Comparison of ENCODE assay signal across 18 cellular contexts in the genomic region with DNA sequence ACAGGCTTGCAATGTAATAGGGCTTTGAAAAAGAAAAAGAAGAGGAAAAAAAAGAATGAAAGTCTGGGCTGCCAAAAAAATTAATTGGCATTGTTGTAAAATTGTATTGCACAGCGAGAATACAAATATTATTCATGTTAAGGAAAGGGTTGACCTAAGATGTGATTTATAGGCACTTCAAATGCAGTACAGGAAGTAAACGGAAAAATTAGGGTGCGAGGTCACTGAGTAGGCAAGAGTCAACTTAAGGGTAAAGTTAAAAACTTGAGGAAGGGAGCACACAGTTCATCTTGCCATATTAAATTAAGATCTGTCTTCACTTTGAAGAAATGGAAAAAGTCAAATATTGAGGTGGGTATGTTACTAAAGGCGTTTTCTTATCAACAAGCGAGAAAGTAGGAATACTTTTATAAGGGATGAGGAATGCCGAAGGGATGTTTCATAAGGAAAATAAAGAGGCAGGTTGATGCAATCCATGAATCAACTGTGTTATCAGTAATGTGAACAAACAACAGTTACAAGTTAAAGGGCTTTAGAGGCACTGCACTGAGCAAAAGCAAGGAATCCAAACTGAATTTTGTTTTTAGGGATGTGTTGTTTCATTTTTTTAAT.
A peak's percentile ranks its signal among the peaks of the same experiment; 100 is the strongest.
DNase-seq lines count a peak whose midpoint lies in the region; ATAC-seq, FAIRE-seq and TF ChIP-seq lines count a peak whose summit lies in the region.
"Had no signal": no experiment of that assay in that cellular context is flagged by ENCODE, and none has a peak within 500 bp of the region (broad histone marks: within the 10 kb centered on the region; RNA-seq: fewer than 3 reads in every experiment).

No MANE protein-coding gene starts in this region.

- H3K9me3 Mint-ChIP-seq in nephron: no peaks in the 10 kb centered on the region
- H3K9me3 Mint-ChIP-seq in naive thymus-derived CD8-positive, alpha-beta T cell: no peaks in the 10 kb centered on the region
- H3K9me3 Mint-ChIP-seq: CD4-positive, alpha-beta T cell; IgD-negative memory B cell; naive thymus-derived CD4-positive, alpha-beta T cell had no signal

- no peaks in the 10 kb centered on the region for H3K36me3 Mint-ChIP-seq in nephron (ENCODE audit: low read depth)
- no peaks in the 10 kb centered on the region for H3K36me3 Mint-ChIP-seq in naive thymus-derived CD8-positive, alpha-beta T cell
- H3K36me3 Mint-ChIP-seq: IgD-negative memory B cell; naive thymus-derived CD4-positive, alpha-beta T cell had no signal

- CTCF ChIA-PET in endothelial cell of umbilical vein (lab: Charles Lee): interaction anchor here (0.6 to 1.2 kb wide), 11 partner anchors 9 to 481 kb away, joined by 3 to 31 read pairs (median 6); no protein-coding TSS in a partner anchor

- no peaks in the 10 kb centered on the region for H3K27me3 Mint-ChIP-seq in nephron (ENCODE audit: low read depth)
- peaks cover 4 to 21% (median 9%) of the 10 kb centered on the region in 5 donors for H3K27me3 Mint-ChIP-seq in naive thymus-derived CD8-positive, alpha-beta T cell

- no peak for TF ChIP-seq POLR2A in endothelial cell of umbilical vein (IDR thresholded peaks at IDR 0.05; ENCODE audit: low read depth, low read length)

- H3K4me2 ChIP-seq in Loucy (ENCODE audit: low read depth, low read length, poor library complexity, severe bottlenecking): peak overlapping the region; percentile 21
- no peak overlapping the region for H3K4me2 ChIP-seq in endothelial cell of umbilical vein (ENCODE audit: insufficient read depth, low read length)

- H3K9me2 ChIP-seq in Loucy (replicated peaks; ENCODE audit: low read depth, low read length): no peaks in the 10 kb centered on the region

- no peak overlapping the region for H3K9ac ChIP-seq in Loucy (ENCODE audit: low read depth, low read length, poor library complexity, severe bottlenecking)
- H3K9ac ChIP-seq in endothelial cell of umbilical vein (replicated peaks; ENCODE audit: extremely low read depth, insufficient read depth, low read length): no peak overlapping the region

- H3K27ac ChIP-seq in endothelial cell of umbilical vein (ENCODE audit: insufficient read depth, low read depth, low read length): no peak overlapping the region
- H3K27ac ChIP-seq: gastroesophageal sphincter, psoas muscle, transverse colon had no signal

- H3K36me3 ChIP-seq in Loucy (ENCODE audit: insufficient read depth, low read length): no peaks in the 10 kb centered on the region
- no peaks in the 10 kb centered on the region for H3K36me3 ChIP-seq in endothelial cell of umbilical vein (ENCODE audit: control insufficient read depth in 2 of 2, extremely low read depth in 1 of 2, insufficient read depth in 2 of 2, low read length in 2 of 2)
- H3K36me3 ChIP-seq: gastroesophageal sphincter, transverse colon had no signal

- H3K27me3 ChIP-seq in Loucy (ENCODE audit: insufficient read depth, low read length, poor library complexity, severe bottlenecking): no peaks in the 10 kb centered on the region
- H3K27me3 ChIP-seq in endothelial cell of umbilical vein (ENCODE audit: control insufficient read depth in 2 of 2, insufficient read depth in 2 of 2, low read length in 2 of 2): no peaks in the 10 kb centered on the region

- no peak for ATAC-seq in left ventricle myocardium superior
- ATAC-seq in naive thymus-derived CD8-positive, alpha-beta T cell: no peak

- H3K4me1 Mint-ChIP-seq in nephron: peaks cover 41% of the 10 kb centered on the region
- H3K4me1 Mint-ChIP-seq in naive thymus-derived CD8-positive, alpha-beta T cell: peaks cover 0 to 2% (median 1%) of the 10 kb centered on the region in 4 donors

- H3F3A ChIP-seq in Loucy (ENCODE audit: low read depth): 0 out of 2 replicates have a peak, but pooled peaks cover 3% of the 10 kb centered on the region

- no peaks in the 10 kb centered on the region for H3K79me2 ChIP-seq in Loucy (ENCODE audit: insufficient read depth, low read length)
- no peaks in the 10 kb centered on the region for H3K79me2 ChIP-seq in endothelial cell of umbilical vein (ENCODE audit: control insufficient read depth, insufficient read depth, low read length)

- H4K20me1 ChIP-seq in Loucy (ENCODE audit: insufficient read depth, low read length, poor library complexity, severe bottlenecking): no peaks in the 10 kb centered on the region
- H4K20me1 ChIP-seq in endothelial cell of umbilical vein (replicated peaks; ENCODE audit: control insufficient read depth, extremely low read depth, insufficient read depth, low read length): no peaks in the 10 kb centered on the region

- FAIRE-seq in endothelial cell of umbilical vein (lab: Jason Lieb, UNC): no peak
- FAIRE-seq: colon had no signal

- H2AFZ ChIP-seq in Loucy (ENCODE audit: low read length) (peak overlapping the region; percentile 83), endothelial cell of umbilical vein (ENCODE audit: low read depth, low read length) (no peak overlapping the region)

- no TSS peak for BruUV-seq in endothelial cell of umbilical vein (replicated peaks; lab: Mats Ljungman, UMichigan)

- H3K4me3 ChIP-seq in Loucy (ENCODE audit: low read length, poor library complexity, severe bottlenecking) (no peak overlapping the region), endothelial cell of umbilical vein (replicated peaks in 1 of 3; ENCODE audit: insufficient read depth in 1 of 3, low read depth in 1 of 3, low read length in 3 of 3) (no peak overlapping the region)
- H3K4me3 ChIP-seq: gastroesophageal sphincter, psoas muscle, transverse colon had no signal

- POLR2A ChIA-PET in endothelial cell of umbilical vein (lab: Charles Lee): no interaction called here
- POLR2A ChIA-PET in naive thymus-derived CD8-positive, alpha-beta T cell (lab: Charles Lee): no interaction called here

- dilution Hi-C loops in endothelial cell of umbilical vein (cut with MboI; ENCODE audit: extremely low pct_ligation_motif_present, low sequenced_read_pairs): no loop called here

- in situ Hi-C loops in Caki2 (cut with HindIII; ENCODE audit: low pct_unique_long_range_greater_than_20kb, low sequenced_read_pairs): no loop called here

- intact Hi-C loops in endothelial cell of umbilical vein (cut with micrococcal nuclease) (no loop called here), left ventricle myocardium superior (cut with micrococcal nuclease) (no loop called here), cardiac septum (cut with DNase I) (no loop called here)

- H3K9me1 ChIP-seq in endothelial cell of umbilical vein (replicated peaks; ENCODE audit: control insufficient read depth, extremely low read depth, insufficient read depth, low read length): no peaks in the 10 kb centered on the region

- DNase-seq in Caki2 (ENCODE audit: low read depth): peak; percentile 71
- DNase-seq in endothelial cell of umbilical vein (ENCODE audit: low read depth, low spot score): peak; percentile 9
- no peak for DNase-seq in left ventricle myocardium superior
- DNase-seq in HUDEP-2 (lab: John Stamatoyannopoulos, UW; ENCODE audit: unreplicated experiment in 76 of 76): no peak
- DNase-seq in cardiac septum (ENCODE audit: low spot score): no peak
- no peak for DNase-seq in naive thymus-derived CD8-positive, alpha-beta T cell
- DNase-seq: amniotic stem cell; CD4-positive, alpha-beta T cell; NCI-H2029; NCI-H524 treated with DMSO at 0.1 percent for 48 hours; psoas muscle had no signal

- H3K4me1 ChIP-seq in Loucy (ENCODE audit: insufficient read depth, low read length, poor library complexity, severe bottlenecking) (peaks cover 22% of the 10 kb centered on the region), endothelial cell of umbilical vein (ENCODE audit: control insufficient read depth, extremely low read depth, insufficient read depth, low read length) (no peaks in the 10 kb centered on the region)
- H3K4me1 ChIP-seq: gastroesophageal sphincter, psoas muscle, transverse colon had no signal

- no peak for TF ChIP-seq CTCF in Loucy (conservative IDR thresholded peaks at IDR 0.05; ENCODE audit: low read length)
- TF ChIP-seq CTCF in endothelial cell of umbilical vein (IDR thresholded peaks at IDR 0.05; ENCODE audit: extremely low read depth in 1 of 2, insufficient read depth in 1 of 2, low read depth in 1 of 2, low read length in 2 of 2): no peak
- no peak for TF ChIP-seq CTCF in nephron (IDR thresholded peaks at IDR 0.05; ENCODE audit: unreplicated experiment in 3 of 3)

- no peaks in the 10 kb centered on the region for H3K9me3 ChIP-seq in Loucy (ENCODE audit: insufficient read depth, low read depth, low read length)
- H3K9me3 ChIP-seq in endothelial cell of umbilical vein (replicated peaks; ENCODE audit: control insufficient read depth, insufficient read depth, low read length): no peaks in the 10 kb centered on the region
- H3K9me3 ChIP-seq: gastroesophageal sphincter, psoas muscle, transverse colon had no signal

- peak overlapping the region; percentile 88 to 91 (median 89) for H3K27ac Mint-ChIP-seq in nephron
- no peak overlapping the region for H3K27ac Mint-ChIP-seq in naive thymus-derived CD8-positive, alpha-beta T cell
- H3K27ac Mint-ChIP-seq: CD4-positive, alpha-beta T cell; IgD-negative memory B cell; naive thymus-derived CD4-positive, alpha-beta T cell had no signal

- H3K4me3 Mint-ChIP-seq in nephron: peak overlapping the region; percentile 10 to 68 (median 53)
- no peak overlapping the region for H3K4me3 Mint-ChIP-seq in naive thymus-derived CD8-positive, alpha-beta T cell
- H3K4me3 Mint-ChIP-seq: CD4-positive, alpha-beta T cell; naive thymus-derived CD4-positive, alpha-beta T cell had no signal

TF ChIP-seq in endothelial cell of umbilical vein, 7 proteins besides CTCF, POLR2A, EP300 and RAD21:
- peak; percentile 11 for TF ChIP-seq FOS (IDR thresholded peaks at IDR 0.05; ENCODE audit: borderline replicate concordance, insufficient read depth, low read length)
- no peak for TF ChIP-seq JUN (IDR thresholded peaks at IDR 0.05; ENCODE audit: borderline replicate concordance, insufficient read depth, insufficient read length, low read depth)
- no peak for TF ChIP-seq POLR2AphosphoS5 (IDR thresholded peaks at IDR 0.05; ENCODE audit: insufficient read depth, low read depth, low read length)

Comparison
In these comparisons a context has a peak if more than half of its experiments do, and no peak if none do; other contexts are left out.
1. DNase-seq: peak in Caki2 (single experiment) and endothelial cell of umbilical vein (single experiment); none in left ventricle myocardium superior (single experiment), HUDEP-2 (0 of 76), cardiac septum (single experiment) and naive thymus-derived CD8-positive, alpha-beta T cell (0 of 10).
2. H3K27ac Mint-ChIP-seq: peak in nephron (3 of 3); none in naive thymus-derived CD8-positive, alpha-beta T cell (0 of 10).
3. H3K4me3 Mint-ChIP-seq: peak in nephron (3 of 3); none in naive thymus-derived CD8-positive, alpha-beta T cell (0 of 10).